ENCODE assay signal across 15 cellular contexts in genomic region chr10:103612462-103613365, GRCh38.
A peak's percentile ranks its signal among the peaks of the same experiment; 100 is the strongest.
DNase-seq lines count a peak whose midpoint lies in the region; ATAC-seq, FAIRE-seq and TF ChIP-seq lines count a peak whose summit lies in the region.
"Had no signal": no experiment of that assay in that cellular context is flagged by ENCODE, and none has a peak within 500 bp of the region (broad histone marks: within the 10 kb centered on the region; RNA-seq: fewer than 3 reads in every experiment).

No MANE protein-coding gene starts in this region.

- CTCF ChIA-PET in AG04449 (lab: Yijun Ruan, JAX), result interaction anchor here (0.6 to 12.5 kb wide), 12 partner anchors 7 to 84 kb away, joined by 3 to 133 read pairs (median 4); no protein-coding TSS in a partner anchor

- FAIRE-seq in HTR-8/SVneo (lab: Jason Lieb, UNC) (peak; percentile 23), urothelium cell line (lab: Jason Lieb, UNC) (no peak)

- POLR2A ChIA-PET in AG04449 (lab: Yijun Ruan, JAX), result interaction anchor here (0.6 kb wide), 1 partner anchor 10 kb away, joined by 3 read pairs; no protein-coding TSS in a partner anchor

- H3K27ac ChIP-seq in cingulate gyrus (ENCODE audit: low read depth, low read length), result peak overlapping the region; percentile 34

- no peak for ATAC-seq in HG02981 (IDR thresholded peaks at IDR 0.05; ENCODE audit: unreplicated experiment)
- ATAC-seq: WTC11 had no signal

- no peak overlapping the region for H3K4me3 ChIP-seq in AG04449 (ENCODE audit: low read depth, low read length)

- no peak for TF ChIP-seq CTCF in AG04449 (IDR thresholded peaks at IDR 0.05; ENCODE audit: insufficient read depth, low read length, missing control alignments)

- DNase-seq in AG04449 (ENCODE audit: low read depth, low spot score), result peak; percentile 31
- DNase-seq in HTR-8/SVneo (ENCODE audit: insufficient read length, low spot score), result peak; percentile 23
- peak; percentile 89 for DNase-seq in myocyte (ENCODE audit: low read depth)
- no peak for DNase-seq in urothelium cell line (ENCODE audit: low spot score)
- no peak for DNase-seq in activated gamma-delta T cell (lab: John Stamatoyannopoulos, UW)
- no peak for DNase-seq in stimulated activated CD4-positive, alpha-beta T cell treated with anti-CD3 and anti-CD28 coated beads, Interleukin-2, amount 100 ng/mL, for 48 hours
- DNase-seq: activated T-cell treated with anti-CD3 and anti-CD28 coated beads, Interleukin-2, amount 50 U/mL, for 48 hours; cerebellar nuclear complex; GDM1; NCI-H510A; SHP77 treated with DMSO at 0.1 percent for 48 hours; stimulated activated CD8-positive, alpha-beta memory T cell treated with anti-CD3 and anti-CD28 coated beads, Interleukin-4, amount 100 ng/mL, for 48 hours had no signal

Comparison
In these comparisons a context has a peak if more than half of its experiments do, and no peak if none do; other contexts are left out.
1. DNase-seq: peak in AG04449 (single experiment), HTR-8/SVneo (single experiment) and myocyte (single experiment); none in urothelium cell line (single experiment), activated gamma-delta T cell (single experiment) and stimulated activated CD4-positive, alpha-beta T cell treated with anti-CD3 and anti-CD28 coated beads, Interleukin-2, amount 100 ng/mL, for 48 hours (0 of 2).